Comparison of ENCODE assay signal across 1 cellular context in the genomic region with DNA sequence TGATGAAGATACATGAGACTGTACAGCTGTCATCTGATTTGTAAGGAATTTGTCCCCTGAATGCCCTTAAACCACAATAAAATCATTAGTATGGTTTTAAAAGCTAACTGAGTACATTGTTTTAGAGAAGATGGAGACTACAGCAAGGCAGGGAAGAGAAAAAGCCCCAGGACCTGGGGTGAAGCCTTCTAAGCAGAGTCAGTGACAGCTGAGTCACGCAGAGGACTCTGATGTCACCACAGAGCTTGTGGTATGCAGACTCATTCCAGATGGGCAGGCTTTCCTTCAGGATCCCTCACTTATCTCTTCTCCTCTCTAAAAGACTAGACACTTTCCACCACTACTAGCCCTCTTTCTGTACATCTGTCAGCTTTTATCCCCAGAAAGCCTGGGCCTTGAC.
TF ChIP-seq lines count a peak whose summit lies in the region.

No MANE protein-coding gene starts in this region.

TF ChIP-seq in HepG2, 621 proteins besides CTCF, POLR2A, EP300 and RAD21:
- TF ChIP-seq, protein P1, sequence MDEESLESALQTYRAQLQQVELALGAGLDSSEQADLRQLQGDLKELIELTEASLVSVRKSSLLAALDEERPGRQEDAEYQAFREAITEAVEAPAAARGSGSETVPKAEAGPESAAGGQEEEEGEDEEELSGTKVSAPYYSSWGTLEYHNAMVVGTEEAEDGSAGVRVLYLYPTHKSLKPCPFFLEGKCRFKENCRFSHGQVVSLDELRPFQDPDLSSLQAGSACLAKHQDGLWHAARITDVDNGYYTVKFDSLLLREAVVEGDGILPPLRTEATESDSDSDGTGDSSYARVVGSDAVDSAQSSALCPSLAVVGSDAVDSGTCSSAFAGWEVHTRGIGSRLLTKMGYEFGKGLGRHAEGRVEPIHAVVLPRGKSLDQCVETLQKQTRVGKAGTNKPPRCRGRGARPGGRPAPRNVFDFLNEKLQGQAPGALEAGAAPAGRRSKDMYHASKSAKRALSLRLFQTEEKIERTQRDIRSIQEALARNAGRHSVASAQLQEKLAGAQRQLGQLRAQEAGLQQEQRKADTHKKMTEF (CRISPR knock-in tag; IDR thresholded peaks at IDR 0.05) = no peak
- TF ChIP-seq DNMT3B (CRISPR knock-in tag; conservative IDR thresholded peaks at IDR 0.05) = no peak
- peak; percentile 77; the same call in 1 of the 2 replicates for TF ChIP-seq RFX5 (IDR thresholded peaks at IDR 0.05; ENCODE audit: low read depth, low read length)
- no peak for TF ChIP-seq ZNF331 (CRISPR knock-in tag; IDR thresholded peaks at IDR 0.05)
